Comparison of ENCODE assay signal across 9 cellular contexts in genomic region chrX:48083212-48083611, GRCh38. TPM values are rescaled to one million over a fixed set of nuclear protein-coding genes. Genes with fewer than 3 reads are reported as not detected.
DNase-seq lines count a peak whose midpoint lies in the region; ATAC-seq and TF ChIP-seq lines count a peak whose summit lies in the region.
"Had no signal": no experiment of that assay in that cellular context is flagged by ENCODE, and none has a peak within 500 bp of the region (broad histone marks: within the 10 kb centered on the region; RNA-seq: fewer than 3 reads in every experiment).

No MANE protein-coding gene starts in this region.

- intact Hi-C loops in HCT116 (cut with micrococcal nuclease), result loop anchor here (5.0 kb wide), 1 partner anchor 409 kb away; no protein-coding TSS in a partner anchor

- peak; percentile 73 for TF ChIP-seq RAD21 in HCT116 (IDR thresholded peaks at IDR 0.05; ENCODE audit: low read depth)

- H3K27ac ChIP-seq in HCT116 (ENCODE audit: low read depth, low read length), result no peak overlapping the region
- peak overlapping the region; percentile 46 for H3K27ac ChIP-seq in neutrophil

- RAD21 ChIA-PET in HCT116 (lab: Charles Lee; ENCODE audit: low non-redundant PET in 1 of 2, low total read pairs in 2 of 2, uncharacterized antibody in 2 of 2, unreplicated experiment in 2 of 2), result interaction anchor here in 1 of 2 experiments (0.5 to 1.6 kb wide), 2 partner anchors 391 to 411 kb away, joined by 3 to 8 read pairs; no protein-coding TSS in a partner anchor

- no peaks in the 10 kb centered on the region for H3K9me2 ChIP-seq in HCT116 (ENCODE audit: insufficient read depth)

- peak; percentile 93 for ATAC-seq in HCT116
- peak; percentile 72 to 73 for ATAC-seq in activated T-cell treated with anti-CD3 and anti-CD28 coated beads, Interleukin-2, amount 50 U/mL, for 4 hours

- CTCF ChIA-PET in HCT116 (lab: Charles Lee), result interaction anchor here (0.6 to 1.9 kb wide), 5 partner anchors 111 to 456 kb away, joined by 3 to 11 read pairs (median 4); partner anchors contain the start of gene TBC1D25

- no peak for TF ChIP-seq POLR2A in HCT116 (IDR thresholded peaks at IDR 0.05; ENCODE audit: borderline replicate concordance, extremely low read depth, insufficient read depth, insufficient read length)

- H3K27me3 ChIP-seq in HCT116 (ENCODE audit: insufficient read depth, low read length) (no peaks in the 10 kb centered on the region), neutrophil (no peaks in the 10 kb centered on the region)

- no peaks in the 10 kb centered on the region for H3K9me3 Mint-ChIP-seq in activated T-cell treated with anti-CD3 and anti-CD28 coated beads, Interleukin-2, amount 50 U/mL, for 4 hours

- H3K79me2 ChIP-seq in HCT116 (ENCODE audit: insufficient read depth, low read length), result no peaks in the 10 kb centered on the region

- DNase-seq in DMS114 treated with DMSO at 0.1 percent for 48 hours (lab: John Stamatoyannopoulos, UW; ENCODE audit: unreplicated experiment) (peak; percentile 18), HCT116 (ENCODE audit: low read depth, low spot score) (peak; percentile 26), NOMO-1 treated with DMSO at 0.1 percent for 48 hours (lab: John Stamatoyannopoulos, UW; ENCODE audit: unreplicated experiment) (peak; percentile 55), fibroblast of peridontal ligament (ENCODE audit: extremely low read depth) (peak; percentile 54), NCI-H1048 (lab: John Stamatoyannopoulos, UW) (no peak), amniotic stem cell (lab: John Stamatoyannopoulos, UW) (no peak)
- DNase-seq in activated T-cell treated with anti-CD3 and anti-CD28 coated beads, Interleukin-2, amount 50 U/mL, for 4 hours, result peak; percentile 26

- H2AFZ ChIP-seq in HCT116 (ENCODE audit: low read depth, low read length, poor library complexity, severe bottlenecking), result no peak overlapping the region

- POLR2A ChIA-PET in HCT116 (lab: Charles Lee), result no interaction called here

- H3K9me3 ChIP-seq in HCT116 (ENCODE audit: control insufficient read depth in 1 of 2, insufficient read depth in 1 of 2, low read depth in 1 of 2, low read length in 2 of 2) (no peaks in the 10 kb centered on the region), neutrophil (no peaks in the 10 kb centered on the region)

- H3K36me3 Mint-ChIP-seq in activated T-cell treated with anti-CD3 and anti-CD28 coated beads, Interleukin-2, amount 50 U/mL, for 4 hours (ENCODE audit: insufficient read depth), result no peaks in the 10 kb centered on the region

- H3K4me3 ChIP-seq in HCT116 (replicated peaks in 1 of 2; ENCODE audit: low read depth in 1 of 2, low read length in 2 of 2), result no peak overlapping the region
- H3K4me3 ChIP-seq in neutrophil (ENCODE audit: low read depth in 1 of 2, low read length in 1 of 2), result no peak overlapping the region

- no peaks in the 10 kb centered on the region for H3K4me1 Mint-ChIP-seq in activated T-cell treated with anti-CD3 and anti-CD28 coated beads, Interleukin-2, amount 50 U/mL, for 4 hours (ENCODE audit: low read depth)

- H3K9ac ChIP-seq in HCT116 (ENCODE audit: low read length), result no peak overlapping the region

- H4K20me1 ChIP-seq in HCT116 (ENCODE audit: insufficient read depth), result no peaks in the 10 kb centered on the region

- TF ChIP-seq CTCF in HCT116 (IDR thresholded peaks at IDR 0.05 in 2 of 3, conservative IDR thresholded peaks at IDR 0.05 in 1 of 3; ENCODE audit: borderline replicate concordance in 1 of 3, insufficient read depth in 1 of 3, low read depth in 2 of 3, low read length in 2 of 3) (peak; percentile 48 to 53 (median 51); a peak in 5 of 6 replicates), neutrophil (IDR thresholded peaks at IDR 0.05) (peak; percentile 30)

- BruUV-seq in HCT116 (replicated peaks; lab: Mats Ljungman, UMichigan), result no TSS peak

- no peak overlapping the region for H3K4me3 Mint-ChIP-seq in activated T-cell treated with anti-CD3 and anti-CD28 coated beads, Interleukin-2, amount 50 U/mL, for 4 hours

- H3K36me3 ChIP-seq in HCT116 (ENCODE audit: control insufficient read depth in 1 of 2, insufficient read depth in 2 of 2, low read length in 2 of 2) (no peaks in the 10 kb centered on the region), neutrophil (no peaks in the 10 kb centered on the region)

- no peaks in the 10 kb centered on the region for H3K27me3 Mint-ChIP-seq in activated T-cell treated with anti-CD3 and anti-CD28 coated beads, Interleukin-2, amount 50 U/mL, for 4 hours (ENCODE audit: low read depth)

- no peak overlapping the region for H3K4me2 ChIP-seq in HCT116 (ENCODE audit: low read length)

- no peaks in the 10 kb centered on the region for H3K4me1 ChIP-seq in HCT116 (ENCODE audit: control insufficient read depth in 1 of 2, insufficient read depth in 2 of 2, low read length in 2 of 2)
- peaks cover 11 to 44% of the 10 kb centered on the region in 2 experiments for H3K4me1 ChIP-seq in neutrophil (ENCODE audit: control insufficient read depth in 1 of 2, insufficient read depth in 1 of 2, low read depth in 1 of 2, low read length in 1 of 2)

TF ChIP-seq in HCT116, 20 proteins besides CTCF, POLR2A, EP300 and RAD21:
- TF ChIP-seq MAX (IDR thresholded peaks at IDR 0.05) (no peak), CBX3 (IDR thresholded peaks at IDR 0.05; ENCODE audit: low read depth) (no peak), FOSL1 (IDR thresholded peaks at IDR 0.05; ENCODE audit: low read depth) (no peak), SIN3A (IDR thresholded peaks at IDR 0.05; ENCODE audit: low read depth) (no peak), ZBTB33 (IDR thresholded peaks at IDR 0.05; ENCODE audit: extremely low read depth, insufficient replicate concordance, low read length) (no peak), EZH2 (IDR thresholded peaks at IDR 0.05) (no peak), JUND (IDR thresholded peaks at IDR 0.05) (no peak), TCF7L2 (IDR thresholded peaks at IDR 0.05; ENCODE audit: borderline replicate concordance, extremely low read depth, insufficient read depth, insufficient read length) (no peak), EZH2phosphoT487 (IDR thresholded peaks at IDR 0.05; ENCODE audit: borderline replicate concordance) (no peak), YY1 (IDR thresholded peaks at IDR 0.05; ENCODE audit: extremely low read depth, insufficient replicate concordance, low read depth, low read length) (no peak), POLR2AphosphoS5 (IDR thresholded peaks at IDR 0.05; ENCODE audit: low read depth, low read length) (no peak), ZFX (IDR thresholded peaks at IDR 0.05) (no peak), EGR1 (IDR thresholded peaks at IDR 0.05; ENCODE audit: low read depth) (no peak), ELF1 (IDR thresholded peaks at IDR 0.05; ENCODE audit: borderline replicate concordance, low read depth) (no peak), CEBPB (IDR thresholded peaks at IDR 0.05; ENCODE audit: low read depth) (no peak), ZNF274 (IDR thresholded peaks at IDR 0.05; ENCODE audit: low read depth, low read length) (no peak)
- TF ChIP-seq, protein P1, sequence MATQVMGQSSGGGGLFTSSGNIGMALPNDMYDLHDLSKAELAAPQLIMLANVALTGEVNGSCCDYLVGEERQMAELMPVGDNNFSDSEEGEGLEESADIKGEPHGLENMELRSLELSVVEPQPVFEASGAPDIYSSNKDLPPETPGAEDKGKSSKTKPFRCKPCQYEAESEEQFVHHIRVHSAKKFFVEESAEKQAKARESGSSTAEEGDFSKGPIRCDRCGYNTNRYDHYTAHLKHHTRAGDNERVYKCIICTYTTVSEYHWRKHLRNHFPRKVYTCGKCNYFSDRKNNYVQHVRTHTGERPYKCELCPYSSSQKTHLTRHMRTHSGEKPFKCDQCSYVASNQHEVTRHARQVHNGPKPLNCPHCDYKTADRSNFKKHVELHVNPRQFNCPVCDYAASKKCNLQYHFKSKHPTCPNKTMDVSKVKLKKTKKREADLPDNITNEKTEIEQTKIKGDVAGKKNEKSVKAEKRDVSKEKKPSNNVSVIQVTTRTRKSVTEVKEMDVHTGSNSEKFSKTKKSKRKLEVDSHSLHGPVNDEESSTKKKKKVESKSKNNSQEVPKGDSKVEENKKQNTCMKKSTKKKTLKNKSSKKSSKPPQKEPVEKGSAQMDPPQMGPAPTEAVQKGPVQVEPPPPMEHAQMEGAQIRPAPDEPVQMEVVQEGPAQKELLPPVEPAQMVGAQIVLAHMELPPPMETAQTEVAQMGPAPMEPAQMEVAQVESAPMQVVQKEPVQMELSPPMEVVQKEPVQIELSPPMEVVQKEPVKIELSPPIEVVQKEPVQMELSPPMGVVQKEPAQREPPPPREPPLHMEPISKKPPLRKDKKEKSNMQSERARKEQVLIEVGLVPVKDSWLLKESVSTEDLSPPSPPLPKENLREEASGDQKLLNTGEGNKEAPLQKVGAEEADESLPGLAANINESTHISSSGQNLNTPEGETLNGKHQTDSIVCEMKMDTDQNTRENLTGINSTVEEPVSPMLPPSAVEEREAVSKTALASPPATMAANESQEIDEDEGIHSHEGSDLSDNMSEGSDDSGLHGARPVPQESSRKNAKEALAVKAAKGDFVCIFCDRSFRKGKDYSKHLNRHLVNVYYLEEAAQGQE (IDR thresholded peaks at IDR 0.05; ENCODE audit: low read depth), result no peak
- TF ChIP-seq, protein P2, sequence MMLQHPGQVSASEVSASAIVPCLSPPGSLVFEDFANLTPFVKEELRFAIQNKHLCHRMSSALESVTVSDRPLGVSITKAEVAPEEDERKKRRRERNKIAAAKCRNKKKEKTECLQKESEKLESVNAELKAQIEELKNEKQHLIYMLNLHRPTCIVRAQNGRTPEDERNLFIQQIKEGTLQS (IDR thresholded peaks at IDR 0.05), result no peak

RNA-seq across cellular contexts. Expression of gene ZNF630, which starts 11.8 kb away (rescaled TPM):
- not detected for total RNA-seq in HCT116 (2021; ENCODE audit: unreplicated experiment)
- polyA plus RNA-seq in HCT116 (2012), result not detected in 2 replicates
- under 1 TPM; 0.25 to 0.84 (median 0.42) TPM for total RNA-seq in activated T-cell treated with anti-CD3 and anti-CD28 coated beads, Interleukin-2, amount 50 U/mL, for 4 hours

RNA-seq across cellular contexts. Expression of gene SPACA5B, which starts 47.2 kb away (rescaled TPM):
- total RNA-seq in HCT116 (2021; ENCODE audit: unreplicated experiment), result not detected
- polyA plus RNA-seq in HCT116 (2012), result not detected in 2 replicates
- total RNA-seq in activated T-cell treated with anti-CD3 and anti-CD28 coated beads, Interleukin-2, amount 50 U/mL, for 4 hours, result not detected
- total RNA-seq: T-helper 2 cell treated with Interferon-gamma antibody and Interleukin-4, amounts not matched to agents 100 ng/mL and 5 ng/mL, for 36 hours had no signal

Comparison
In these comparisons a context has a peak if more than half of its experiments do, and no peak if none do; other contexts are left out.
1. DNase-seq: peak in DMS114 treated with DMSO at 0.1 percent for 48 hours (single experiment), HCT116 (single experiment), NOMO-1 treated with DMSO at 0.1 percent for 48 hours (single experiment), activated T-cell treated with anti-CD3 and anti-CD28 coated beads, Interleukin-2, amount 50 U/mL, for 4 hours (single experiment) and fibroblast of peridontal ligament (single experiment); none in NCI-H1048 (single experiment) and amniotic stem cell (single experiment).